Comparison of ENCODE assay signal across 11 cellular contexts in genomic region chr17:7474767-7475166, GRCh38. TPM values are rescaled to one million over a fixed set of nuclear protein-coding genes. Genes with fewer than 3 reads are reported as not detected.
DNase-seq lines count a peak whose midpoint lies in the region; ATAC-seq, FAIRE-seq and TF ChIP-seq lines count a peak whose summit lies in the region.
"Not testable (repeated sequence)": the region's sequence is repeated elsewhere in the genome, so short reads cannot be mapped to it uniquely, and the experiment has no call there.
"Had no signal": no experiment of that assay in that cellular context is flagged by ENCODE, and none has a peak within 500 bp of the region (broad histone marks: within the 10 kb centered on the region; RNA-seq: fewer than 3 reads in every experiment).

No MANE protein-coding gene starts in this region.

- not testable (repeated sequence) for H3K4me2 ChIP-seq in HepG2 (ENCODE audit: low read depth, low read length)

- not testable (repeated sequence) for H3K36me3 ChIP-seq in adrenal gland (replicated peaks in 1 of 2); HepG2 (replicated peaks in 1 of 2; ENCODE audit: control insufficient read depth in 1 of 2, insufficient read depth in 2 of 2, low read length in 2 of 2); transverse colon
- H3K36me3 ChIP-seq in heart right ventricle, result peaks cover 0 to 12% (median 0%) of the 10 kb centered on the region in 9 donors

- not testable (repeated sequence) for H3K9me3 Mint-ChIP-seq in natural killer cell

- not testable (repeated sequence) for TF ChIP-seq CTCF in adrenal gland (IDR thresholded peaks at IDR 0.05); heart right ventricle (IDR thresholded peaks at IDR 0.05); HepG2 (CRISPR knock-in tag; IDR thresholded peaks at IDR 0.05); natural killer cell (IDR thresholded peaks at IDR 0.05); transverse colon (IDR thresholded peaks at IDR 0.05)

- H3K4me3 ChIP-seq in adrenal gland; heart right ventricle; HepG2 (replicated peaks in 1 of 3; ENCODE audit: insufficient read depth in 1 of 3, low read depth in 2 of 3, low read length in 3 of 3); skin epidermis; transverse colon: not testable (repeated sequence)

- H3K27ac ChIP-seq in adrenal gland (peak overlapping the region in 3 of 5 donors; percentile 99 to 100 (median 100)), heart right ventricle (peak overlapping the region in 8 of 10 donors; percentile 18 to 100 (median 100)), skin epidermis (peak overlapping the region in 11 of 21 experiments; percentile 79 to 100 (median 100)), transverse colon (peak overlapping the region in 3 of 4 donors; percentile 95 to 100 (median 99))
- H3K27ac ChIP-seq in HepG2 (ENCODE audit: extremely low read length, insufficient read depth, low read length), result not testable (repeated sequence)

- intact Hi-C loops in adrenal gland (cut with DNase I), result loop anchor here in 1 of 2 donors (5.0 kb wide), 1 partner anchor 37 kb away; the partner anchor contains the start of genes FGF11 and TMEM102
- intact Hi-C loops in heart right ventricle (cut with DNase I), result loop anchor here in 6 of 10 donors (5.0 kb wide), 4 partner anchors 32 to 213 kb away; partner anchors contain the start of genes FGF11 (in 3 of the 6), TMEM102 (in 3 of the 6), KCTD11 (in 1 of the 6) and TP53 (in 1 of the 6)
- intact Hi-C loops in HepG2 (cut with micrococcal nuclease; ENCODE audit: unreplicated experiment); natural killer cell (cut with micrococcal nuclease); transverse colon (cut with DNase I; ENCODE audit: low total_unique reads): not testable (repeated sequence)

- H3K79me2 ChIP-seq in HepG2 (ENCODE audit: insufficient read depth, low read length), result peaks cover 54% of the 10 kb centered on the region

- H3K27me3 ChIP-seq in adrenal gland; heart right ventricle; HepG2 (ENCODE audit: control insufficient read depth in 1 of 2, insufficient read depth in 2 of 2, low read length in 2 of 2); transverse colon: not testable (repeated sequence)

- peak overlapping the region; percentile 98 to 100 for H3K27ac Mint-ChIP-seq in natural killer cell

- not testable (repeated sequence) for FAIRE-seq in HepG2 (lab: Jason Lieb, UNC)

- not testable (repeated sequence) for H3K9ac ChIP-seq in HepG2 (ENCODE audit: insufficient read depth, low read depth, low read length)

- H3K4me1 ChIP-seq in adrenal gland (replicated peaks in 1 of 2) (peaks cover 49 to 65% of the 10 kb centered on the region in 2 donors), heart right ventricle (peaks cover 31 to 84% (median 61%) of the 10 kb centered on the region in 9 donors), HepG2 (ENCODE audit: insufficient read depth, low read length) (peaks cover 62% of the 10 kb centered on the region), transverse colon (peaks cover 13 to 38% (median 25%) of the 10 kb centered on the region in 4 donors)

- not testable (repeated sequence) for BruUV-seq in HepG2 (replicated peaks; lab: Mats Ljungman, UMichigan)

- H3K9me3 ChIP-seq in adrenal gland (replicated peaks in 1 of 3); heart right ventricle; HepG2 (ENCODE audit: low read length); transverse colon: not testable (repeated sequence)

- TF ChIP-seq EP300 in Ishikawa (IDR thresholded peaks at IDR 0.05; ENCODE audit: borderline replicate concordance); HepG2 (IDR thresholded peaks at IDR 0.05; ENCODE audit: low read depth in 2 of 2, low read length in 2 of 2); HepG2 (CRISPR knock-in tag; IDR thresholded peaks at IDR 0.05; ENCODE audit: borderline replicate concordance); transverse colon (IDR thresholded peaks at IDR 0.05; ENCODE audit: low read depth): not testable (repeated sequence)

- H3K36me3 Mint-ChIP-seq in natural killer cell, result not testable (repeated sequence)

- in situ Hi-C loops in HepG2 (cut with HindIII; ENCODE audit: extremely low pct_ligation_motif_present, low pct_unique_long_range_greater_than_20kb), result loop anchor here (5.0 kb wide), 1 partner anchor 37 kb away; the partner anchor contains the start of genes FGF11 and TMEM102
- in situ Hi-C loops in transverse colon (cut with MboI; ENCODE audit: low pct_ligation_motif_present in 1 of 4, low pct_unique_long_range_greater_than_20kb in 1 of 4, low sequenced_read_pairs in 3 of 4), result not testable (repeated sequence)

- peak in 1 of 7 donors; percentile 51 for DNase-seq in adrenal gland
- not testable (repeated sequence) for DNase-seq in heart right ventricle; HepG2 (ENCODE audit: low spot score); natural killer cell; transverse colon

- not testable (repeated sequence) for H3K27me3 Mint-ChIP-seq in natural killer cell (ENCODE audit: low read depth in 2 of 2)

- not testable (repeated sequence) for H3K4me3 Mint-ChIP-seq in natural killer cell

- not testable (repeated sequence) for TF ChIP-seq POLR2A in adrenal gland (IDR thresholded peaks at IDR 0.05); HepG2 (IDR thresholded peaks at IDR 0.05; ENCODE audit: insufficient read depth in 1 of 2, low read depth in 2 of 2, low read length in 2 of 2); transverse colon (IDR thresholded peaks at IDR 0.05)

- H4K20me1 ChIP-seq in HepG2 (ENCODE audit: insufficient read depth, low read length), result peaks cover 30% of the 10 kb centered on the region

- not testable (repeated sequence) for H2AFZ ChIP-seq in HepG2 (ENCODE audit: low read length)

- H3K4me1 Mint-ChIP-seq in natural killer cell, result peaks cover 47 to 53% of the 10 kb centered on the region in 2 donors

- POLR2A ChIA-PET in HepG2 (lab: Yijun Ruan, JAX), result interaction anchor here (0.7 to 5.3 kb wide), 5 partner anchors 11 to 71 kb away, joined by 3 to 30 read pairs (median 15); partner anchors contain the start of genes CHRNB1, POLR2A and TMEM256

- WGBS in adrenal gland, 4 donors, result 78 to 88% (median 83%) methylated on average over 8 of the region's 8 CpGs
- WGBS in heart right ventricle, 2 donors, result 88 to 95% methylated on average over 8 of the region's 8 CpGs
- 29% methylated on average over 8 of the region's 8 CpGs for WGBS in HepG2 (ENCODE audit: low lambda C conversion rate)
- 90 to 100% methylated on average over 1 to 8 of the region's 8 CpGs for WGBS in transverse colon (ENCODE audit: low coverage in 1 of 2), 2 donors

- ATAC-seq in heart right ventricle, HepG2, natural killer cell: not testable (repeated sequence)

- TF ChIP-seq RAD21 in Ishikawa (IDR thresholded peaks at IDR 0.05; ENCODE audit: low read depth); HepG2 (CRISPR knock-in tag; IDR thresholded peaks at IDR 0.05): not testable (repeated sequence)

- CTCF ChIA-PET in HepG2 (lab: Yijun Ruan, JAX; ENCODE audit: low intra/inter-chr PET ratio, low total read pairs), result not testable (repeated sequence)

RNA-seq across cellular contexts. Expression of gene ZBTB4, which starts 4.7 kb away (rescaled TPM):
- total RNA-seq in adrenal gland (100 to 1,000 TPM in 1 of 8 donors, 10 to 100 TPM in 7; 54.0 to 111 (median 76.4) TPM), heart right ventricle (10 to 100 TPM; 58.9 to 80.1 (median 69.4) TPM), HepG2 (2016; rRNA removed; fragmentation: Illumina TruSeq; extraction: Trizol) (3.3 and 4.3 TPM in 2 replicates), natural killer cell (10 to 100 TPM; 64.0 to 72.5 (median 68.4) TPM), transverse colon (10 to 100 TPM; 18.3 to 48.6 (median 23.2) TPM)
- polyA plus RNA-seq in adrenal gland (10 to 100 TPM; 30.0 to 59.6 (median 54.6) TPM), heart right ventricle (10 to 100 TPM; 17.8 to 34.2 TPM), HepG2 (2011; rRNA removed) (7.4 and 7.9 TPM in 2 replicates)
- 0.40 and 0.53 TPM in 2 replicates for total RNA-seq in HepG2 (2016; cell fraction: cytosol; rRNA removed; fragmentation: Illumina TruSeq; extraction: Trizol; ENCODE audit: low read depth)
- total RNA-seq in HepG2 (2016; cell fraction: insoluble cytoplasmic fraction; rRNA removed; fragmentation: Illumina TruSeq; extraction: Trizol), result 3.5 and 4.2 TPM in 2 replicates
- 2.0 and 2.1 TPM in 2 replicates for total RNA-seq in HepG2 (2016; cell fraction: membrane; rRNA removed; fragmentation: Illumina TruSeq; extraction: Trizol)
- 4.9 and 5.7 TPM in 2 replicates for total RNA-seq in HepG2 (2016; cell fraction: nucleus; rRNA removed; fragmentation: Illumina TruSeq; extraction: Trizol)
- 5.5 and 5.7 TPM in 2 replicates for polyA plus RNA-seq in HepG2 (2011; cell fraction: cytosol; rRNA removed)
- polyA plus RNA-seq in HepG2 (2011; cell fraction: nucleus; rRNA removed), result 16.5 and 17.2 TPM in 2 replicates
- polyA plus RNA-seq in HepG2 (2012), result 7.9 and 9.5 TPM in 2 replicates
- 0.25 and 0.36 TPM in 2 replicates for polyA plus RNA-seq in HepG2 (2016; cell fraction: cytosol; fragmentation: Illumina TruSeq; extraction: Trizol; ENCODE audit: low read depth)
- polyA plus RNA-seq in HepG2 (2016; cell fraction: insoluble cytoplasmic fraction; fragmentation: Illumina TruSeq; extraction: Trizol; ENCODE audit: low read depth), result 4.0 and 4.5 TPM in 2 replicates
- 1.1 and 1.4 TPM in 2 replicates for polyA plus RNA-seq in HepG2 (2016; cell fraction: membrane; fragmentation: Illumina TruSeq; extraction: Trizol; ENCODE audit: low read depth)
- 10.4 and 11.2 TPM in 2 replicates for polyA plus RNA-seq in HepG2 (2016; cell fraction: nucleus; fragmentation: Illumina TruSeq; extraction: Trizol; ENCODE audit: insufficient read depth, low read depth)
- polyA minus RNA-seq in HepG2 (2011; rRNA and poly(A)+ RNA removed; ENCODE audit: low replicate concordance), result 19.5 and 24.6 TPM in 2 replicates
- 6.2 and 7.2 TPM in 2 replicates for polyA minus RNA-seq in HepG2 (2011; cell fraction: cytosol; rRNA and poly(A)+ RNA removed)
- 12.5 and 14.9 TPM in 2 replicates for polyA minus RNA-seq in HepG2 (2011; cell fraction: nucleus; rRNA and poly(A)+ RNA removed)

RNA-seq across cellular contexts. Expression of gene SLC35G6, which starts 6.5 kb away (rescaled TPM):
- total RNA-seq in adrenal gland (not detected), heart right ventricle (not detected), HepG2 (2016; rRNA removed; fragmentation: Illumina TruSeq; extraction: Trizol) (0.07 TPM in 1 of 2 replicates, not detected in the other), natural killer cell (not detected), transverse colon (not detected)
- polyA plus RNA-seq in adrenal gland (under 1 TPM in 1 of 3 donors, not detected in 2; 0.24 TPM), heart right ventricle (not detected), HepG2 (2011; rRNA removed) (0.04 TPM in 1 of 2 replicates, not detected in the other)
- not detected in 2 replicates for total RNA-seq in HepG2 (2016; cell fraction: cytosol; rRNA removed; fragmentation: Illumina TruSeq; extraction: Trizol; ENCODE audit: low read depth)
- not detected in 2 replicates for total RNA-seq in HepG2 (2016; cell fraction: insoluble cytoplasmic fraction; rRNA removed; fragmentation: Illumina TruSeq; extraction: Trizol)
- total RNA-seq in HepG2 (2016; cell fraction: membrane; rRNA removed; fragmentation: Illumina TruSeq; extraction: Trizol), result not detected in 2 replicates
- not detected in 2 replicates for total RNA-seq in HepG2 (2016; cell fraction: nucleus; rRNA removed; fragmentation: Illumina TruSeq; extraction: Trizol)
- not detected in 2 replicates for polyA plus RNA-seq in HepG2 (2011; cell fraction: cytosol; rRNA removed)
- polyA plus RNA-seq in HepG2 (2011; cell fraction: nucleus; rRNA removed), result not detected in 2 replicates
- polyA plus RNA-seq in HepG2 (2012), result 0.09 and 0.16 TPM in 2 replicates
- not detected in 2 replicates for polyA plus RNA-seq in HepG2 (2016; cell fraction: cytosol; fragmentation: Illumina TruSeq; extraction: Trizol; ENCODE audit: low read depth)
- polyA plus RNA-seq in HepG2 (2016; cell fraction: insoluble cytoplasmic fraction; fragmentation: Illumina TruSeq; extraction: Trizol; ENCODE audit: low read depth), result not detected in 2 replicates
- polyA plus RNA-seq in HepG2 (2016; cell fraction: membrane; fragmentation: Illumina TruSeq; extraction: Trizol; ENCODE audit: low read depth), result not detected in 2 replicates
- polyA plus RNA-seq in HepG2 (2016; cell fraction: nucleus; fragmentation: Illumina TruSeq; extraction: Trizol; ENCODE audit: insufficient read depth, low read depth), result not detected in 2 replicates
- not detected in 2 replicates for polyA minus RNA-seq in HepG2 (2011; rRNA and poly(A)+ RNA removed; ENCODE audit: low replicate concordance)
- polyA minus RNA-seq in HepG2 (2011; cell fraction: cytosol; rRNA and poly(A)+ RNA removed), result not detected in 2 replicates
- polyA minus RNA-seq in HepG2 (2011; cell fraction: nucleus; rRNA and poly(A)+ RNA removed), result not detected in 2 replicates
- total RNA-seq: GM23338, HT1080, IMR-90, LHCN-M2 had no signal
- polyA plus RNA-seq: IMR-90 had no signal

RNA-seq across cellular contexts. Expression of gene POLR2A, which starts 9.4 kb away (rescaled TPM):
- total RNA-seq in adrenal gland, result 100 to 1,000 TPM in 5 of 8 donors, 10 to 100 TPM in 3; 84.2 to 172 (median 118) TPM
- polyA plus RNA-seq in adrenal gland, result 10 to 100 TPM; 19.3 to 80.4 (median 58.7) TPM
- 10 to 100 TPM; 40.5 to 61.7 (median 48.8) TPM for total RNA-seq in heart right ventricle
- 10 to 100 TPM in 1 of 2 donors, 1 to 10 TPM in 1; 8.4 to 24.7 TPM for polyA plus RNA-seq in heart right ventricle
- total RNA-seq in HepG2 (2016; rRNA removed; fragmentation: Illumina TruSeq; extraction: Trizol), result 17.8 and 63.2 TPM in 2 replicates
- total RNA-seq in HepG2 (2016; cell fraction: cytosol; rRNA removed; fragmentation: Illumina TruSeq; extraction: Trizol; ENCODE audit: low read depth), result 31.8 and 37.1 TPM in 2 replicates
- 16.0 and 50.4 TPM in 2 replicates for total RNA-seq in HepG2 (2016; cell fraction: insoluble cytoplasmic fraction; rRNA removed; fragmentation: Illumina TruSeq; extraction: Trizol)
- total RNA-seq in HepG2 (2016; cell fraction: membrane; rRNA removed; fragmentation: Illumina TruSeq; extraction: Trizol), result 16.5 and 17.5 TPM in 2 replicates
- total RNA-seq in HepG2 (2016; cell fraction: nucleus; rRNA removed; fragmentation: Illumina TruSeq; extraction: Trizol), result 46.2 and 49.6 TPM in 2 replicates
- 17.2 and 18.3 TPM in 2 replicates for polyA plus RNA-seq in HepG2 (2011; rRNA removed)
- 4.8 and 6.3 TPM in 2 replicates for polyA plus RNA-seq in HepG2 (2011; cell fraction: cytosol; rRNA removed)
- 85.5 and 109 TPM in 2 replicates for polyA plus RNA-seq in HepG2 (2011; cell fraction: nucleus; rRNA removed)
- polyA plus RNA-seq in HepG2 (2012), result 43.9 and 44.8 TPM in 2 replicates
- 1.2 and 1.6 TPM in 2 replicates for polyA plus RNA-seq in HepG2 (2016; cell fraction: cytosol; fragmentation: Illumina TruSeq; extraction: Trizol; ENCODE audit: low read depth)
- 25.1 and 41.6 TPM in 2 replicates for polyA plus RNA-seq in HepG2 (2016; cell fraction: insoluble cytoplasmic fraction; fragmentation: Illumina TruSeq; extraction: Trizol; ENCODE audit: low read depth)
- 2.8 and 4.1 TPM in 2 replicates for polyA plus RNA-seq in HepG2 (2016; cell fraction: membrane; fragmentation: Illumina TruSeq; extraction: Trizol; ENCODE audit: low read depth)
- polyA plus RNA-seq in HepG2 (2016; cell fraction: nucleus; fragmentation: Illumina TruSeq; extraction: Trizol; ENCODE audit: insufficient read depth, low read depth), result 62.8 and 68.8 TPM in 2 replicates
- 200 and 209 TPM in 2 replicates for polyA minus RNA-seq in HepG2 (2011; rRNA and poly(A)+ RNA removed; ENCODE audit: low replicate concordance)
- 71.5 and 80.7 TPM in 2 replicates for polyA minus RNA-seq in HepG2 (2011; cell fraction: cytosol; rRNA and poly(A)+ RNA removed)
- 159 and 190 TPM in 2 replicates for polyA minus RNA-seq in HepG2 (2011; cell fraction: nucleus; rRNA and poly(A)+ RNA removed)
- 100 to 1,000 TPM; 515 to 879 (median 524) TPM for total RNA-seq in natural killer cell
- total RNA-seq in transverse colon, result 100 to 1,000 TPM in 3 of 4 donors, 10 to 100 TPM in 1; 91.3 to 321 (median 127) TPM

RNA-seq across cellular contexts. Expression of gene CHRNB1, which starts 29.9 kb away (rescaled TPM):
- 10 to 100 TPM; 18.7 to 56.3 (median 39.0) TPM for total RNA-seq in adrenal gland
- polyA plus RNA-seq in adrenal gland, result 10 to 100 TPM; 32.2 to 40.8 (median 32.9) TPM
- total RNA-seq in heart right ventricle, result 10 to 100 TPM in 6 of 10 donors, 1 to 10 TPM in 4; 5.4 to 13.1 (median 10.3) TPM
- 10 to 100 TPM; 10.2 to 25.4 TPM for polyA plus RNA-seq in heart right ventricle
- 3.6 and 5.4 TPM in 2 replicates for total RNA-seq in HepG2 (2016; rRNA removed; fragmentation: Illumina TruSeq; extraction: Trizol)
- total RNA-seq in HepG2 (2016; cell fraction: cytosol; rRNA removed; fragmentation: Illumina TruSeq; extraction: Trizol; ENCODE audit: low read depth), result 2.0 and 3.3 TPM in 2 replicates
- total RNA-seq in HepG2 (2016; cell fraction: insoluble cytoplasmic fraction; rRNA removed; fragmentation: Illumina TruSeq; extraction: Trizol), result 3.8 and 6.3 TPM in 2 replicates
- total RNA-seq in HepG2 (2016; cell fraction: membrane; rRNA removed; fragmentation: Illumina TruSeq; extraction: Trizol), result 5.4 and 5.7 TPM in 2 replicates
- 4.3 and 6.2 TPM in 2 replicates for total RNA-seq in HepG2 (2016; cell fraction: nucleus; rRNA removed; fragmentation: Illumina TruSeq; extraction: Trizol)
- polyA plus RNA-seq in HepG2 (2011; rRNA removed), result 33.7 and 39.6 TPM in 2 replicates
- polyA plus RNA-seq in HepG2 (2011; cell fraction: cytosol; rRNA removed), result 31.4 and 33.2 TPM in 2 replicates
- 39.4 and 43.0 TPM in 2 replicates for polyA plus RNA-seq in HepG2 (2011; cell fraction: nucleus; rRNA removed)
- polyA plus RNA-seq in HepG2 (2012), result 19.3 and 22.8 TPM in 2 replicates
- polyA plus RNA-seq in HepG2 (2016; cell fraction: cytosol; fragmentation: Illumina TruSeq; extraction: Trizol; ENCODE audit: low read depth), result 4.4 and 6.0 TPM in 2 replicates
- polyA plus RNA-seq in HepG2 (2016; cell fraction: insoluble cytoplasmic fraction; fragmentation: Illumina TruSeq; extraction: Trizol; ENCODE audit: low read depth), result 10.0 and 13.6 TPM in 2 replicates
- 9.9 and 11.0 TPM in 2 replicates for polyA plus RNA-seq in HepG2 (2016; cell fraction: membrane; fragmentation: Illumina TruSeq; extraction: Trizol; ENCODE audit: low read depth)
- 23.1 and 25.7 TPM in 2 replicates for polyA plus RNA-seq in HepG2 (2016; cell fraction: nucleus; fragmentation: Illumina TruSeq; extraction: Trizol; ENCODE audit: insufficient read depth, low read depth)
- 2.6 and 35.4 TPM in 2 replicates for polyA minus RNA-seq in HepG2 (2011; rRNA and poly(A)+ RNA removed; ENCODE audit: low replicate concordance)
- 6.4 and 7.2 TPM in 2 replicates for polyA minus RNA-seq in HepG2 (2011; cell fraction: cytosol; rRNA and poly(A)+ RNA removed)
- polyA minus RNA-seq in HepG2 (2011; cell fraction: nucleus; rRNA and poly(A)+ RNA removed), result 9.0 and 9.9 TPM in 2 replicates
- total RNA-seq in natural killer cell, result 10 to 100 TPM in 2 of 3 donors, 1 to 10 TPM in 1; 9.8 to 10.4 (median 10.2) TPM
- total RNA-seq in transverse colon, result 10 to 100 TPM in 1 of 4 donors, 1 to 10 TPM in 2, not detected in 1; 5.8 to 10.3 (median 8.9) TPM

RNA-seq across cellular contexts. Expression of gene FGF11, which starts 35.5 kb away (rescaled TPM):
- total RNA-seq in adrenal gland, result 10 to 100 TPM; 12.8 to 76.7 (median 27.3) TPM
- 10 to 100 TPM; 10.2 to 33.2 (median 19.2) TPM for polyA plus RNA-seq in adrenal gland
- 10 to 100 TPM in 2 of 10 donors, 1 to 10 TPM in 8; 4.6 to 15.9 (median 8.1) TPM for total RNA-seq in heart right ventricle
- polyA plus RNA-seq in heart right ventricle, result 1 to 10 TPM; 2.0 to 7.2 TPM
- total RNA-seq in HepG2 (2016; rRNA removed; fragmentation: Illumina TruSeq; extraction: Trizol), result 0.20 and 0.55 TPM in 2 replicates
- total RNA-seq in HepG2 (2016; cell fraction: cytosol; rRNA removed; fragmentation: Illumina TruSeq; extraction: Trizol; ENCODE audit: low read depth), result 0.35 and 0.40 TPM in 2 replicates
- total RNA-seq in HepG2 (2016; cell fraction: insoluble cytoplasmic fraction; rRNA removed; fragmentation: Illumina TruSeq; extraction: Trizol), result 0.22 and 0.37 TPM in 2 replicates
- 0.52 and 0.77 TPM in 2 replicates for total RNA-seq in HepG2 (2016; cell fraction: membrane; rRNA removed; fragmentation: Illumina TruSeq; extraction: Trizol)
- 0.13 and 0.53 TPM in 2 replicates for total RNA-seq in HepG2 (2016; cell fraction: nucleus; rRNA removed; fragmentation: Illumina TruSeq; extraction: Trizol)
- polyA plus RNA-seq in HepG2 (2011; rRNA removed), result 7.0 and 7.6 TPM in 2 replicates
- 4.4 and 5.5 TPM in 2 replicates for polyA plus RNA-seq in HepG2 (2011; cell fraction: cytosol; rRNA removed)
- polyA plus RNA-seq in HepG2 (2011; cell fraction: nucleus; rRNA removed), result 11.9 and 12.6 TPM in 2 replicates
- polyA plus RNA-seq in HepG2 (2012), result 4.0 and 6.3 TPM in 2 replicates
- polyA plus RNA-seq in HepG2 (2016; cell fraction: cytosol; fragmentation: Illumina TruSeq; extraction: Trizol; ENCODE audit: low read depth), result 0.61 and 0.87 TPM in 2 replicates
- polyA plus RNA-seq in HepG2 (2016; cell fraction: insoluble cytoplasmic fraction; fragmentation: Illumina TruSeq; extraction: Trizol; ENCODE audit: low read depth), result 0.62 and 1.0 TPM in 2 replicates
- polyA plus RNA-seq in HepG2 (2016; cell fraction: membrane; fragmentation: Illumina TruSeq; extraction: Trizol; ENCODE audit: low read depth), result 1.2 TPM in 2 replicates
- 1.1 and 1.6 TPM in 2 replicates for polyA plus RNA-seq in HepG2 (2016; cell fraction: nucleus; fragmentation: Illumina TruSeq; extraction: Trizol; ENCODE audit: insufficient read depth, low read depth)
- 3.3 and 7.7 TPM in 2 replicates for polyA minus RNA-seq in HepG2 (2011; rRNA and poly(A)+ RNA removed; ENCODE audit: low replicate concordance)
- polyA minus RNA-seq in HepG2 (2011; cell fraction: cytosol; rRNA and poly(A)+ RNA removed), result 2.0 and 2.3 TPM in 2 replicates
- 1.1 and 1.2 TPM in 2 replicates for polyA minus RNA-seq in HepG2 (2011; cell fraction: nucleus; rRNA and poly(A)+ RNA removed)
- 1 to 10 TPM; 1.2 to 4.2 (median 1.9) TPM for total RNA-seq in natural killer cell
- total RNA-seq in transverse colon, result 1 to 10 TPM in 3 of 4 donors, not detected in 1; 1.6 to 2.4 (median 1.9) TPM
